ENCODE assay signal across 31 cellular contexts in the genomic region with DNA sequence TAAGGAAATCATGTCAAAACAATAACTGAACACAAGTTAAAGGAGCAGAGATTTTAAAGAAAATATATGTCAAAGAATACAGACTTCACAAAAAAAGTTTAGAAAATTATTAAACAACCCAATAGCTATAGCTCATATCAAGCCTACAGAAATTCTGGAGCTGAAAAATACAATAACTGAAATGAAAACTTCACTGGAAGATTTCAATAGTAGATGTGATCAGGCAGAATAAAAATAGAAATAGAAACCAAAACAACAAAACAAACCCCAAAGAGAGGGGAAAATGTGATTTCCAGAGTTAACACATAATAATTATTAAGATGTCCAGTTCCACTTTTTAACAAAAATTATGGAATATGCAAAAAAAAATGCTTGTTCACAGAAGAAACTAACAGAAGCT. TPM values are rescaled to one million over a fixed set of nuclear protein-coding genes. Genes with fewer than 3 reads are reported as not detected.
"Had no signal": no experiment of that assay in that cellular context is flagged by ENCODE, and none has a peak within 500 bp of the region (broad histone marks: within the 10 kb centered on the region; RNA-seq: fewer than 3 reads in every experiment).

No MANE protein-coding gene starts in this region.

- H3K27ac ChIP-seq: colonic mucosa, epithelial cell of prostate, esophagus squamous epithelium, gastrocnemius medialis, heart right ventricle, left lung, lower lobe of right lung had no signal

- H3K4me3 Mint-ChIP-seq: dendritic cell treated with granulocyte-macrophage colony-stimulating factor and Interleukin-4, amounts not matched to agents 40 ng/mL and 50 ng/mL, for 4 days; effector memory CD8-positive, alpha-beta T cell; endodermal cell; mesothelial cell of epicardium; naive B cell had no signal

- H3K27ac Mint-ChIP-seq: dendritic cell treated with granulocyte-macrophage colony-stimulating factor and Interleukin-4, amounts not matched to agents 40 ng/mL and 50 ng/mL, for 4 days; effector memory CD8-positive, alpha-beta T cell; endodermal cell; mesothelial cell of epicardium; naive B cell had no signal

- H3K36me3 ChIP-seq: colonic mucosa, esophagus squamous epithelium, gastrocnemius medialis, heart right ventricle, left lung, lower lobe of right lung had no signal

- H3K27me3 ChIP-seq: colonic mucosa, esophagus squamous epithelium, gastrocnemius medialis, heart right ventricle, left lung had no signal

- DNase-seq: colonic mucosa; cortex of kidney; effector CD8-positive, alpha-beta T cell; effector memory CD8-positive, alpha-beta T cell; endodermal cell; erythroblast; esophagus squamous epithelium; foreskin fibroblast; foreskin melanocyte; gastrocnemius medialis; glutamatergic neuron; head of caudate nucleus; heart right ventricle; hippocampal formation; left cardiac atrium; left lung; left ventricle myocardium superior; lower lobe of right lung; mesenchymal stem cell; mucosa of descending colon; naive B cell had no signal

- H3K27me3 Mint-ChIP-seq: dendritic cell treated with granulocyte-macrophage colony-stimulating factor and Interleukin-4, amounts not matched to agents 40 ng/mL and 50 ng/mL, for 4 days; effector memory CD8-positive, alpha-beta T cell had no signal

- ATAC-seq: effector memory CD8-positive, alpha-beta T cell; esophagus mucosa; gastrocnemius medialis; heart right ventricle; left cardiac atrium; left lung; left ventricle myocardium superior; lower lobe of right lung; mucosa of descending colon had no signal

- H3K4me1 Mint-ChIP-seq: mesothelial cell of epicardium, naive B cell had no signal

- H3K4me3 ChIP-seq: colonic mucosa, esophagus squamous epithelium, gastrocnemius medialis, heart right ventricle, left lung, lower lobe of right lung, mucosa of descending colon had no signal

- H3K4me1 ChIP-seq: colonic mucosa, esophagus squamous epithelium, gastrocnemius medialis, heart right ventricle, left lung, lower lobe of right lung had no signal

- FAIRE-seq: endometrium, islet of Langerhans, keratinocyte had no signal

- H3K9me3 ChIP-seq: colonic mucosa had no signal

RNA-seq across cellular contexts. Expression of a gene that starts 23.5 kb away (rescaled TPM):
- total RNA-seq: colonic mucosa, endodermal cell, esophagus mucosa, esophagus squamous epithelium, gastrocnemius medialis, lower leg skin, mucosa of descending colon, myocyte had no signal
- polyA plus RNA-seq: keratinocyte had no signal

RNA-seq across cellular contexts. Expression of a gene that starts 53.3 kb away (rescaled TPM):
- total RNA-seq: lung microvascular endothelial cell, myocyte had no signal
